Comparison of ENCODE assay signal across 13 cellular contexts in the genomic region with DNA sequence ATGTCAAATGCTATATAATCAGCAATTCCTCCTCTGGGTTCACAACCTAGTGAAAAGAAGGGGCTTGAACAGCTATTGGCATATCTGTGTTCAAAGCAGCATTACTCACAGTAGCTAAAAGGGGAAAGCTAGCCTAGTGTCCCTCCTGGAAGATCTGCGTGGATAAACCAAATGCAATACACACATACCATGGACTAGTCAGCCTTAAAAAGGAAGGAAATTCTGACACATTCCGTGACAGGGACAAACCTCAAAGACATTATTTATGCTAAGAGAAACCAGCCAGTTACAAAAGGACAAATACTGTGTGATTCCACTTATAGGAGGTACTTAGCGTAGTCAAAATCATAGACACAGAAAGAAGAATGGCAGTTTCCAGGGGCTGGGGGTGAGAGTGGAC.
DNase-seq lines count a peak whose midpoint lies in the region; ATAC-seq and TF ChIP-seq lines count a peak whose summit lies in the region.
"Had no signal": no experiment of that assay in that cellular context is flagged by ENCODE, and none has a peak within 500 bp of the region (broad histone marks: within the 10 kb centered on the region; RNA-seq: fewer than 3 reads in every experiment).

No MANE protein-coding gene starts in this region.

- H3K4me1 Mint-ChIP-seq in HFFc6 (ENCODE audit: low read depth) = peaks cover 39% of the 10 kb centered on the region
- peaks cover 32% of the 10 kb centered on the region for H3K4me1 Mint-ChIP-seq in activated T-helper 17 cell treated with anti-CD3 and anti-CD28 coated beads, Interleukin-2, amount 50 U/mL, for 72 hours
- peaks cover 39 to 81% (median 51%) of the 10 kb centered on the region in 3 donors for H3K4me1 Mint-ChIP-seq in CD8-positive, alpha-beta memory T cell

- H3K4me3 ChIP-seq in BLaER1 treated with 17β-estradiol and CSF1 and Interleukin-3, amounts not matched to agents 10 nM and 100 nM = peak overlapping the region in 1 of 10 experiments; percentile 10; a peak in 1 of 20 replicates
- no peak overlapping the region for H3K4me3 ChIP-seq in mucosa of descending colon
- no peak overlapping the region for H3K4me3 ChIP-seq in CD8-positive, alpha-beta memory T cell (ENCODE audit: low read length)
- H3K4me3 ChIP-seq: hepatocyte had no signal

- H3K27ac ChIP-seq in BLaER1 treated with 17β-estradiol and CSF1 and Interleukin-3, amounts not matched to agents 10 nM and 100 nM = peak overlapping the region; percentile 15 to 76 (median 43); a peak in 16 of 22 replicates
- no peak overlapping the region for H3K27ac ChIP-seq in CD8-positive, alpha-beta memory T cell (ENCODE audit: low read depth, low read length)
- H3K27ac ChIP-seq: hepatocyte had no signal

- DNase-seq in HFFc6 (peak; percentile 55), mucosa of descending colon (no peak), NCI-H187 (lab: John Stamatoyannopoulos, UW) (no peak), DMS53 (lab: John Stamatoyannopoulos, UW) (no peak), C1 segment of cervical spinal cord (lab: John Stamatoyannopoulos, UW) (no peak)
- no peak for DNase-seq in CD8-positive, alpha-beta memory T cell
- DNase-seq: activated CD4-positive, alpha-beta T cell treated with anti-CD3 and anti-CD28 coated beads, Interleukin-2, amount 50 U/mL, for 4 hours; activated naive CD4-positive, alpha-beta T cell treated with anti-CD3 and anti-CD28 coated beads, Interleukin-2, amount 50 U/mL, for 16 hours; effector memory CD4-positive, alpha-beta T cell; mesenchymal stem cell had no signal

- no peaks in the 10 kb centered on the region for H3K36me3 Mint-ChIP-seq in HFFc6 (ENCODE audit: low read depth)
- no peaks in the 10 kb centered on the region for H3K36me3 Mint-ChIP-seq in activated T-helper 17 cell treated with anti-CD3 and anti-CD28 coated beads, Interleukin-2, amount 50 U/mL, for 72 hours (ENCODE audit: low read depth)
- H3K36me3 Mint-ChIP-seq in CD8-positive, alpha-beta memory T cell = no peaks in the 10 kb centered on the region

- no peaks in the 10 kb centered on the region for H3K9me3 Mint-ChIP-seq in HFFc6
- H3K9me3 Mint-ChIP-seq in activated T-helper 17 cell treated with anti-CD3 and anti-CD28 coated beads, Interleukin-2, amount 50 U/mL, for 72 hours = no peaks in the 10 kb centered on the region
- no peaks in the 10 kb centered on the region for H3K9me3 Mint-ChIP-seq in CD8-positive, alpha-beta memory T cell

- no peak overlapping the region for H3K27ac Mint-ChIP-seq in HFFc6
- peak overlapping the region; percentile 9 for H3K27ac Mint-ChIP-seq in activated T-helper 17 cell treated with anti-CD3 and anti-CD28 coated beads, Interleukin-2, amount 50 U/mL, for 72 hours
- H3K27ac Mint-ChIP-seq in CD8-positive, alpha-beta memory T cell = peak overlapping the region in 3 of 8 donors; percentile 35 to 72 (median 54)

- ATAC-seq in activated T-helper 17 cell treated with anti-CD3 and anti-CD28 coated beads, Interleukin-2, amount 50 U/mL, for 72 hours (replicated peaks) = peak; percentile 84
- peak; percentile 24 for ATAC-seq in mucosa of descending colon

- no peaks in the 10 kb centered on the region for H3K27me3 Mint-ChIP-seq in HFFc6 (ENCODE audit: insufficient read depth)
- H3K27me3 Mint-ChIP-seq in activated T-helper 17 cell treated with anti-CD3 and anti-CD28 coated beads, Interleukin-2, amount 50 U/mL, for 72 hours = no peaks in the 10 kb centered on the region
- peaks cover 0 to 1% of the 10 kb centered on the region in 2 donors for H3K27me3 Mint-ChIP-seq in CD8-positive, alpha-beta memory T cell

- TF ChIP-seq CTCF in HFFc6 (IDR thresholded peaks at IDR 0.05) = no peak
- no peak for TF ChIP-seq CTCF in mucosa of descending colon (IDR thresholded peaks at IDR 0.05)

- POLR2A ChIA-PET in CD8-positive, alpha-beta memory T cell (lab: Charles Lee) = interaction anchor here (0.9 to 2.1 kb wide), 2 partner anchors 11 to 21 kb away, joined by 5 to 13 read pairs; no protein-coding TSS in a partner anchor

- H4K20me1 ChIP-seq in BLaER1 treated with 17β-estradiol and CSF1 and Interleukin-3, amounts not matched to agents 10 nM and 100 nM = peaks cover 0 to 84% (median 29%) of the 10 kb centered on the region in 11 experiments; a peak in 12 of 22 replicates

- no peaks in the 10 kb centered on the region for H3K9me3 ChIP-seq in BLaER1 treated with 17β-estradiol and CSF1 and Interleukin-3, amounts not matched to agents 10 nM and 100 nM (replicated peaks in 1 of 11)
- no peaks in the 10 kb centered on the region for H3K9me3 ChIP-seq in mucosa of descending colon
- H3K9me3 ChIP-seq in CD8-positive, alpha-beta memory T cell (ENCODE audit: low read length) = no peaks in the 10 kb centered on the region

- 0 out of 22 replicates have a peak, but pooled peaks cover 0 to 5% (median 0%) of the 10 kb centered on the region in 11 experiments for H3K36me3 ChIP-seq in BLaER1 treated with 17β-estradiol and CSF1 and Interleukin-3, amounts not matched to agents 10 nM and 100 nM
- H3K36me3 ChIP-seq in mucosa of descending colon (ENCODE audit: low read depth) = no peaks in the 10 kb centered on the region
- H3K36me3 ChIP-seq in CD8-positive, alpha-beta memory T cell (ENCODE audit: insufficient read depth, low read length) = no peaks in the 10 kb centered on the region

- no peak overlapping the region; the same call in 1 of the 2 replicates for H3K4me3 Mint-ChIP-seq in HFFc6
- H3K4me3 Mint-ChIP-seq in activated T-helper 17 cell treated with anti-CD3 and anti-CD28 coated beads, Interleukin-2, amount 50 U/mL, for 72 hours = no peak overlapping the region
- H3K4me3 Mint-ChIP-seq in CD8-positive, alpha-beta memory T cell = no peak overlapping the region

- H3K27me3 ChIP-seq in BLaER1 treated with 17β-estradiol and CSF1 and Interleukin-3, amounts not matched to agents 10 nM and 100 nM = no peaks in the 10 kb centered on the region
- H3K27me3 ChIP-seq in CD8-positive, alpha-beta memory T cell (ENCODE audit: insufficient read depth, low read length, poor library complexity, severe bottlenecking) = no peaks in the 10 kb centered on the region
- H3K27me3 ChIP-seq: hepatocyte had no signal

- H3K4me1 ChIP-seq in BLaER1 treated with 17β-estradiol and CSF1 and Interleukin-3, amounts not matched to agents 10 nM and 100 nM = peaks cover 95 to 100% (median 100%) of the 10 kb centered on the region in 10 experiments
- peaks cover 3% of the 10 kb centered on the region for H3K4me1 ChIP-seq in mucosa of descending colon (ENCODE audit: low read depth)
- H3K4me1 ChIP-seq in CD8-positive, alpha-beta memory T cell (ENCODE audit: insufficient read depth, low read length) = peaks cover 35% of the 10 kb centered on the region

- intact Hi-C loops in mucosa of descending colon (cut with DNase I, micrococcal nuclease) = no loop called here

- peak overlapping the region in 9 of 11 experiments; percentile 14 to 53 (median 37); a peak in 13 of 22 replicates for H3K9ac ChIP-seq in BLaER1 treated with 17β-estradiol and CSF1 and Interleukin-3, amounts not matched to agents 10 nM and 100 nM

- peak overlapping the region; percentile 62 to 91 (median 85) for H3K4me2 ChIP-seq in BLaER1 treated with 17β-estradiol and CSF1 and Interleukin-3, amounts not matched to agents 10 nM and 100 nM
- H3K4me2 ChIP-seq: hepatocyte had no signal

- CTCF ChIA-PET in CD8-positive, alpha-beta memory T cell (lab: Charles Lee) = interaction anchor here (1.2 kb wide), 1 partner anchor 11 kb away, joined by 6 read pairs; no protein-coding TSS in a partner anchor
